In the genomic region with DNA sequence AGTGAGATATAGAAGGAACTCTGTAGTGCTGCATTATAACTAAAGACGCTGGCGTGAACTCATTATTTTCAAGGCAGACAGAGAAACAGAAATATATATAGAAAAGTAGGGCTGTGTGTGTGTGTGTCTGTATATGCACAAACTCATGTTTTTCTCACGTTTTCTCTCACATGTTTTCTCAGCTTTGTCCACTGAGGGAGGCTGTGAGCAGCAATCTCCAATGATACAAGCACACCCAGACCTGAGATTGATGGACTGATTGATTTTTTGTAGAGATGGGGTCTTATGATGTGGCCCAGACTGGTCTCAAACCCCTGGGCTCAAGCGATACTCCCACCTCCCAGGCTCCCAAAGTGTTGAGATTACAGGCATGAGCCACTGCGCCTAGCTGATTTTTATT, we compare ENCODE assay signal across 24 cellular contexts.
DNase-seq lines count a peak whose midpoint lies in the region; ATAC-seq, FAIRE-seq and TF ChIP-seq lines count a peak whose summit lies in the region.
"Had no signal": no experiment of that assay in that cellular context is flagged by ENCODE, and none has a peak within 500 bp of the region (broad histone marks: within the 10 kb centered on the region; RNA-seq: fewer than 3 reads in every experiment).

No MANE protein-coding gene starts in this region.

- FAIRE-seq in H1 (lab: Jason Lieb, UNC), result no peak
- FAIRE-seq: A549, HTR-8/SVneo had no signal

- H3K4me3 ChIP-seq in mammary epithelial cell (replicated peaks in 1 of 3; ENCODE audit: insufficient read depth in 1 of 3, low read depth in 2 of 3, low read length in 3 of 3) (no peak overlapping the region), OCI-LY3 (ENCODE audit: low read length) (no peak overlapping the region), H1 (ENCODE audit: extremely low read depth in 1 of 4, insufficient read depth in 2 of 4, low read depth in 3 of 4, low read length in 4 of 4) (no peak overlapping the region)
- H3K4me3 ChIP-seq: A549, ovary, SJCRH30, stomach, upper lobe of left lung had no signal

- H4K5ac ChIP-seq in H1 (ENCODE audit: insufficient read length, low read depth, low read length), result no peak overlapping the region

- in situ Hi-C loops in mammary epithelial cell (cut with MboI; ENCODE audit: low sequenced_read_pairs in 2 of 2), result no loop called here

- intact Hi-C loops in MCF 10A (cut with micrococcal nuclease), result no loop called here
- intact Hi-C loops in mammary epithelial cell (cut with micrococcal nuclease), result no loop called here

- H2BK20ac ChIP-seq in H1 (ENCODE audit: low read length), result no peak overlapping the region

- no peak overlapping the region for H4K91ac ChIP-seq in H1 (replicated peaks; ENCODE audit: insufficient read length, low read length)

- 86% methylated on average over 5 of the region's 5 CpGs for WGBS in mammary epithelial cell (ENCODE audit: low coverage, missing lambda C conversion rate)
- 76% methylated on average over 5 of the region's 5 CpGs; no CpG with 5 or more reads in 1 of the 2 experiments for WGBS in H1 (ENCODE audit: extremely low coverage in 1 of 2, insufficient coverage in 1 of 2, insufficient read length in 1 of 2, insufficient replicate concordance in 2 of 2, low coverage in 1 of 2, low lambda C conversion rate in 2 of 2, missing lambda C conversion rate in 1 of 2), 2 experiments

- H3K9me3 ChIP-seq in mammary epithelial cell (replicated peaks; ENCODE audit: insufficient read depth, low read length), result no peaks in the 10 kb centered on the region
- no peaks in the 10 kb centered on the region for H3K9me3 ChIP-seq in OCI-LY3 (ENCODE audit: insufficient read depth, low read length)
- no peaks in the 10 kb centered on the region for H3K9me3 ChIP-seq in H1 (ENCODE audit: insufficient read depth in 2 of 2, low read depth in 1 of 2, low read length in 1 of 2)
- H3K9me3 ChIP-seq: A549, ovary, SJCRH30, stomach, upper lobe of left lung had no signal

- TF ChIP-seq CTCF in MCF 10A (IDR thresholded peaks at IDR 0.05; ENCODE audit: unreplicated experiment) (peak; percentile 20), mammary epithelial cell (conservative IDR thresholded peaks at IDR 0.05 in 1 of 2, IDR thresholded peaks at IDR 0.05 in 1 of 2; ENCODE audit: extremely low read depth in 1 of 2, insufficient read depth in 1 of 2, low read depth in 1 of 2, low read length in 2 of 2) (peak in 1 of 2 donors; percentile 21), OCI-LY3 (IDR thresholded peaks at IDR 0.05; ENCODE audit: low read depth, low read length) (peak; percentile 18; the same call in 1 of the 2 replicates), H1 (IDR thresholded peaks at IDR 0.05; ENCODE audit: control extremely low read depth in 1 of 3, insufficient read depth in 1 of 3, low read depth in 1 of 3, low read length in 3 of 3) (peak in 1 of 3 experiments; percentile 31; a peak in 1 of 4 replicates)

- H3K4me2 ChIP-seq in mammary epithelial cell (ENCODE audit: insufficient read depth, low read depth, low read length), result no peak overlapping the region
- H3K4me2 ChIP-seq in OCI-LY3 (ENCODE audit: low read length), result no peak overlapping the region
- H3K4me2 ChIP-seq in H1 (ENCODE audit: insufficient read depth in 1 of 2, low read depth in 2 of 2, low read length in 2 of 2), result no peak overlapping the region
- H3K4me2 ChIP-seq: A549 had no signal

- ATAC-seq in activated T-helper 17 cell treated with anti-CD3 and anti-CD28 coated beads, Interleukin-2, amount 50 U/mL, for 72 hours (replicated peaks), result no peak
- ATAC-seq: A549; activated CD8-positive, alpha-beta memory T cell treated with anti-CD3 and anti-CD28 coated beads, Interleukin-2, amount 10 ng/mL, durations not matched to agents 7 days and 5 days; activated naive CD8-positive, alpha-beta T cell treated with anti-CD3 and anti-CD28 coated beads, Interleukin-2, amount 50 U/mL, for 24 hours; esophagus mucosa; left ventricle myocardium superior had no signal

- H2BK5ac ChIP-seq in H1 (ENCODE audit: low read depth, low read length), result no peak overlapping the region

- no peak overlapping the region for H3K14ac ChIP-seq in H1 (ENCODE audit: insufficient read length)

- CTCF ChIA-PET in MCF 10A (lab: Yijun Ruan, JAX) (interaction anchor here (1.2 to 2.1 kb wide), 7 partner anchors 10 to 161 kb away, joined by 4 to 8 read pairs (median 5); no protein-coding TSS in a partner anchor), mammary epithelial cell (lab: Charles Lee; ENCODE audit: low non-redundant PET) (no interaction called here), H1 (lab: Charles Lee; ENCODE audit: partially characterized antibody) (interaction anchor here (0.9 to 4.2 kb wide), 22 partner anchors 10 to 130 kb away, joined by 3 to 41 read pairs (median 5); no protein-coding TSS in a partner anchor)

- DNase-seq in MCF 10A (ENCODE audit: unreplicated experiment) (no peak), mammary epithelial cell (no peak), H1 (ENCODE audit: low read depth in 1 of 2, low spot score in 2 of 2) (no peak), retina (peak; percentile 28), ecto neural progenitor cell (ENCODE audit: low spot score) (no peak), OCI-M2 (lab: John Stamatoyannopoulos, UW; ENCODE audit: unreplicated experiment) (no peak)
- DNase-seq: activated CD8-positive, alpha-beta memory T cell treated with anti-CD3 and anti-CD28 coated beads, Interleukin-2, amount 10 ng/mL, durations not matched to agents 7 days and 5 days; activated naive CD8-positive, alpha-beta T cell treated with anti-CD3 and anti-CD28 coated beads, Interleukin-2, amount 50 U/mL, for 24 hours; CD4-positive, alpha-beta T cell; DND-41; left ventricle myocardium superior; NCI-H2029; ovary; SJCRH30; stimulated activated CD4-positive, alpha-beta T cell treated with anti-CD3 and anti-CD28 coated beads, Interleukin-2, amount 100 ng/mL, for 48 hours; stomach; upper lobe of left lung had no signal

- H3K9ac ChIP-seq in mammary epithelial cell (ENCODE audit: insufficient read depth, low read length) (no peak overlapping the region), OCI-LY3 (ENCODE audit: low read length) (no peak overlapping the region), H1 (replicated peaks in 1 of 4; ENCODE audit: extremely low read depth in 1 of 4, low read depth in 3 of 4, low read length in 3 of 4) (no peak overlapping the region)

- dilution Hi-C loops in mammary epithelial cell (cut with HindIII; ENCODE audit: low sequenced_read_pairs), result no loop called here

- no peak overlapping the region for H2AK5ac ChIP-seq in H1 (ENCODE audit: low read depth, low read length)

- POLR2A ChIA-PET in MCF 10A (lab: Yijun Ruan, JAX), result interaction anchor here (0.6 kb wide), 1 partner anchor 529 kb away, joined by 4 read pairs; no protein-coding TSS in a partner anchor
- POLR2A ChIA-PET in H1 (lab: Charles Lee; ENCODE audit: partially characterized antibody), result no interaction called here

- no peaks in the 10 kb centered on the region for H3K36me3 Mint-ChIP-seq in MCF 10A (ENCODE audit: insufficient read depth, unreplicated experiment)
- H3K36me3 Mint-ChIP-seq in activated T-helper 17 cell treated with anti-CD3 and anti-CD28 coated beads, Interleukin-2, amount 50 U/mL, for 72 hours (ENCODE audit: low read depth), result peaks cover 21% of the 10 kb centered on the region

- H2AFZ ChIP-seq in mammary epithelial cell (ENCODE audit: low read depth, low read length) (no peak overlapping the region), OCI-LY3 (ENCODE audit: low read depth, low read length) (no peak overlapping the region), H1 (ENCODE audit: low read length) (no peak overlapping the region)

- H4K20me1 ChIP-seq in mammary epithelial cell (ENCODE audit: insufficient read depth, low read length), result no peaks in the 10 kb centered on the region
- H4K20me1 ChIP-seq in OCI-LY3 (ENCODE audit: insufficient read depth, low read length), result no peaks in the 10 kb centered on the region
- no peaks in the 10 kb centered on the region for H4K20me1 ChIP-seq in H1 (replicated peaks in 1 of 2; ENCODE audit: control insufficient read depth in 1 of 2, insufficient read depth in 2 of 2, low read length in 2 of 2)

- no peaks in the 10 kb centered on the region for H3K27me3 ChIP-seq in mammary epithelial cell (ENCODE audit: insufficient read depth, low read length)
- H3K27me3 ChIP-seq in OCI-LY3 (ENCODE audit: low read depth, low read length), result no peaks in the 10 kb centered on the region
- H3K27me3 ChIP-seq in H1 (replicated peaks in 1 of 4; ENCODE audit: control insufficient read depth in 3 of 4, extremely low read depth in 1 of 4, insufficient read depth in 3 of 4, low read length in 3 of 4), result no peaks in the 10 kb centered on the region
- H3K27me3 ChIP-seq: ovary, SJCRH30, stomach, upper lobe of left lung had no signal

- H3K23ac ChIP-seq in H1 (ENCODE audit: insufficient read length), result no peak overlapping the region

- H3K36me3 ChIP-seq in mammary epithelial cell (ENCODE audit: insufficient read depth, low read length) (no peaks in the 10 kb centered on the region), OCI-LY3 (replicated peaks; ENCODE audit: low read depth, low read length) (peaks cover 5% of the 10 kb centered on the region), H1 (ENCODE audit: control insufficient read depth in 2 of 4, insufficient read depth in 4 of 4, low read length in 3 of 4) (no peaks in the 10 kb centered on the region)
- H3K36me3 ChIP-seq: ovary, SJCRH30, upper lobe of left lung had no signal

- no peaks in the 10 kb centered on the region; the same call in 1 of the 2 replicates for H3K23me2 ChIP-seq in H1 (ENCODE audit: low read depth, low read length)

- H3K27ac ChIP-seq in mammary epithelial cell (ENCODE audit: insufficient read depth, low read depth, low read length), result no peak overlapping the region
- H3K27ac ChIP-seq in OCI-LY3 (ENCODE audit: low read length), result no peak overlapping the region
- no peak overlapping the region for H3K27ac ChIP-seq in H1 (ENCODE audit: low read depth, low read length)
- H3K27ac ChIP-seq: A549, ovary, SJCRH30, stomach, upper lobe of left lung had no signal

- H3K9me3 Mint-ChIP-seq in MCF 10A (ENCODE audit: unreplicated experiment), result no peaks in the 10 kb centered on the region
- no peaks in the 10 kb centered on the region for H3K9me3 Mint-ChIP-seq in activated T-helper 17 cell treated with anti-CD3 and anti-CD28 coated beads, Interleukin-2, amount 50 U/mL, for 72 hours
- H3K9me3 Mint-ChIP-seq: activated naive CD8-positive, alpha-beta T cell treated with anti-CD3 and anti-CD28 coated beads, Interleukin-2, amount 50 U/mL, for 24 hours; activated T-helper 2 cell treated with anti-CD3 and anti-CD28 coated beads, Interferon-gamma antibody, Interleukin-2, Interleukin-4, amounts not matched to agents 10 μg/mL and 5 μg/mL and 100 μg/mL, durations not matched to agents 14 hours and 24 hours and 36 hours; CD4-positive, alpha-beta T cell; T-helper 2 cell treated with Interferon-gamma antibody and Interleukin-4, amounts not matched to agents 5 μg/mL and 100 μg/mL, for 36 hours had no signal

- no peak overlapping the region for H2BK120ac ChIP-seq in H1 (replicated peaks; ENCODE audit: low read depth, low read length)

- H3K27ac Mint-ChIP-seq in MCF 10A (ENCODE audit: low read depth, unreplicated experiment), result no peak overlapping the region
- H3K27ac Mint-ChIP-seq in activated T-helper 17 cell treated with anti-CD3 and anti-CD28 coated beads, Interleukin-2, amount 50 U/mL, for 72 hours, result no peak overlapping the region
- H3K27ac Mint-ChIP-seq: activated CD8-positive, alpha-beta memory T cell treated with anti-CD3 and anti-CD28 coated beads, Interleukin-2, amount 10 ng/mL, durations not matched to agents 7 days and 5 days; activated naive CD8-positive, alpha-beta T cell treated with anti-CD3 and anti-CD28 coated beads, Interleukin-2, amount 50 U/mL, for 24 hours; activated T-helper 2 cell treated with anti-CD3 and anti-CD28 coated beads, Interferon-gamma antibody, Interleukin-2, Interleukin-4, amounts not matched to agents 10 μg/mL and 5 μg/mL and 100 μg/mL, durations not matched to agents 14 hours and 24 hours and 36 hours; CD4-positive, alpha-beta T cell; T-helper 2 cell treated with Interferon-gamma antibody and Interleukin-4, amounts not matched to agents 5 μg/mL and 100 μg/mL, for 36 hours had no signal

- H2BK12ac ChIP-seq in H1 (ENCODE audit: low read depth, low read length), result no peak overlapping the region

- no peaks in the 10 kb centered on the region for H3K79me1 ChIP-seq in H1 (ENCODE audit: low read depth, low read length)

- no peak overlapping the region for H3K4me3 Mint-ChIP-seq in MCF 10A (ENCODE audit: unreplicated experiment)
- no peak overlapping the region for H3K4me3 Mint-ChIP-seq in activated T-helper 17 cell treated with anti-CD3 and anti-CD28 coated beads, Interleukin-2, amount 50 U/mL, for 72 hours
- H3K4me3 Mint-ChIP-seq: activated CD8-positive, alpha-beta memory T cell treated with anti-CD3 and anti-CD28 coated beads, Interleukin-2, amount 10 ng/mL, durations not matched to agents 7 days and 5 days; activated naive CD8-positive, alpha-beta T cell treated with anti-CD3 and anti-CD28 coated beads, Interleukin-2, amount 50 U/mL, for 24 hours; CD4-positive, alpha-beta T cell; T-helper 2 cell treated with Interferon-gamma antibody and Interleukin-4, amounts not matched to agents 5 μg/mL and 100 μg/mL, for 36 hours had no signal

- H3K4ac ChIP-seq in H1 (replicated peaks; ENCODE audit: insufficient read length, low read depth, low read length), result no peak overlapping the region

- no peaks in the 10 kb centered on the region for H3K4me1 Mint-ChIP-seq in MCF 10A (ENCODE audit: insufficient read depth, unreplicated experiment)
- H3K4me1 Mint-ChIP-seq in activated T-helper 17 cell treated with anti-CD3 and anti-CD28 coated beads, Interleukin-2, amount 50 U/mL, for 72 hours, result no peaks in the 10 kb centered on the region
- H3K4me1 Mint-ChIP-seq: activated CD8-positive, alpha-beta memory T cell treated with anti-CD3 and anti-CD28 coated beads, Interleukin-2, amount 10 ng/mL, durations not matched to agents 7 days and 5 days; activated naive CD8-positive, alpha-beta T cell treated with anti-CD3 and anti-CD28 coated beads, Interleukin-2, amount 50 U/mL, for 24 hours had no signal

- H4K8ac ChIP-seq in H1 (ENCODE audit: extremely low read depth, insufficient read depth, low read length), result no peak overlapping the region

- BruUV-seq in MCF 10A (replicated peaks; lab: Mats Ljungman, UMichigan) (no TSS peak), mammary epithelial cell (replicated peaks; lab: Mats Ljungman, UMichigan) (no TSS peak)

- TF ChIP-seq POLR2A in H1 (IDR thresholded peaks at IDR 0.05; ENCODE audit: control extremely low read depth in 1 of 2, low read depth in 2 of 2, low read length in 2 of 2), result no peak

- no peak overlapping the region for H3K18ac ChIP-seq in H1 (ENCODE audit: extremely low read depth, low read length)

- H3K79me2 ChIP-seq in mammary epithelial cell (ENCODE audit: insufficient read depth, low read length) (no peaks in the 10 kb centered on the region), OCI-LY3 (ENCODE audit: low read length) (no peaks in the 10 kb centered on the region), H1 (ENCODE audit: control insufficient read depth in 1 of 2, insufficient read depth in 2 of 2, low read length in 2 of 2) (no peaks in the 10 kb centered on the region)

- no peak overlapping the region for H3K56ac ChIP-seq in H1 (replicated peaks; ENCODE audit: insufficient read length, low read depth, low read length)

- no peak overlapping the region for H2BK15ac ChIP-seq in H1 (ENCODE audit: low read length)

- H3K27me3 Mint-ChIP-seq in MCF 10A (ENCODE audit: insufficient read depth, unreplicated experiment), result no peaks in the 10 kb centered on the region
- H3K27me3 Mint-ChIP-seq in activated T-helper 17 cell treated with anti-CD3 and anti-CD28 coated beads, Interleukin-2, amount 50 U/mL, for 72 hours, result no peaks in the 10 kb centered on the region
- H3K27me3 Mint-ChIP-seq: activated CD8-positive, alpha-beta memory T cell treated with anti-CD3 and anti-CD28 coated beads, Interleukin-2, amount 10 ng/mL, durations not matched to agents 7 days and 5 days; activated naive CD8-positive, alpha-beta T cell treated with anti-CD3 and anti-CD28 coated beads, Interleukin-2, amount 50 U/mL, for 24 hours; CD4-positive, alpha-beta T cell had no signal

- peak; percentile 12 to 26; a peak in 2 of 4 replicates for TF ChIP-seq RAD21 in H1 (IDR thresholded peaks at IDR 0.05 in 1 of 2, conservative IDR thresholded peaks at IDR 0.05 in 1 of 2; ENCODE audit: low read depth in 2 of 2, low read length in 2 of 2)

- no peak for TF ChIP-seq EP300 in H1 (IDR thresholded peaks at IDR 0.05; ENCODE audit: borderline replicate concordance in 1 of 2, low read depth in 2 of 2, low read length in 2 of 2)

- H3K4me1 ChIP-seq in mammary epithelial cell (ENCODE audit: insufficient read depth, low read length) (no peaks in the 10 kb centered on the region), OCI-LY3 (ENCODE audit: low read length) (no peaks in the 10 kb centered on the region), H1 (replicated peaks in 1 of 4; ENCODE audit: control insufficient read depth in 3 of 4, insufficient read depth in 4 of 4, low read length in 3 of 4) (peaks cover 2 to 12% (median 3%) of the 10 kb centered on the region in 4 experiments; a peak in 3 of 7 replicates)
- H3K4me1 ChIP-seq: A549, SJCRH30, stomach, upper lobe of left lung had no signal
